12 cellular contexts compared by ENCODE assay signal in the genomic region with DNA sequence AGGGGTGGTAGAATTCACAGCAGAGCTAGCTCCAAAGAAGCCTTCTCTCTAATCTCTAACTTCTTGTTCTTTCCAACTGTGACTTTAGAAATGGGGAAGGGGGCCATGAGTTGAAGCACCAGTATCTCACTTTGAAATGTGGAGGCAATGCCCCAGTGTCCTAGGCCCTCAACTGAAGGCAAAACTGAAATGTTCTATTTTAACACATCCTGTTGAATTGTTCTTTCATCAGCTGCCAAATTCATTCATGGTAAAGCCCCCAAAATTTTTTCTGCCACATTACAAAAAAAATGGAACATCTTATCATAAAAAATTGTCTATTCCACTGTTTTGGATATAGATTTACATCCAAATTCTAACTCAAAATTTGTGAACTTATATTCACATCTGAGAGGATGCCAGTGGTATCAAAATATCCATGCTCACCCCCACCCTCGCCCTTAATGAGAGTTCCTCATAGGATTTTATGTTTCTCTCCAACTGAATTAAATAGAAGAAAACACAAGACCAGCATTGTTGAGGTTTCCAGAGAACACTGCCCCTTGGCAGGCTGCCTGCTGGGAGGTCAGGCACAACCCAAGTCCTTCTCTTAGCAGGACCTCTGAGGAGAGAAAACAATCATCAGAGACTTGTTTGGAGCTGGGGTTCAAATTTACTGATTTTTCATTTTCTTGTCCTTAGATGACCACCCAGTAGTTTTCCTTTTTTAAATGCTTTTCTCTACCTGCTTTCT.
A peak's percentile ranks its signal among the peaks of the same experiment; 100 is the strongest.
DNase-seq lines count a peak whose midpoint lies in the region; ATAC-seq and TF ChIP-seq lines count a peak whose summit lies in the region.
"Had no signal": no experiment of that assay in that cellular context is flagged by ENCODE, and none has a peak within 500 bp of the region (broad histone marks: within the 10 kb centered on the region; RNA-seq: fewer than 3 reads in every experiment).

No MANE protein-coding gene starts in this region.

- H3K36me3 ChIP-seq in DND-41 (ENCODE audit: insufficient read depth, low read length), result peaks cover 10% of the 10 kb centered on the region

- no peaks in the 10 kb centered on the region for H3K27me3 Mint-ChIP-seq in activated T-helper 17 cell treated with anti-CD3 and anti-CD28 coated beads, Interleukin-2, amount 50 U/mL, for 72 hours
- H3K27me3 Mint-ChIP-seq in type B pancreatic cell (no peaks in the 10 kb centered on the region), mesothelial cell of epicardium (ENCODE audit: low read depth) (peaks cover 3% of the 10 kb centered on the region)

- H3K27ac Mint-ChIP-seq in activated T-helper 17 cell treated with anti-CD3 and anti-CD28 coated beads, Interleukin-2, amount 50 U/mL, for 72 hours, result peak overlapping the region; percentile 55
- H3K27ac Mint-ChIP-seq in type B pancreatic cell, result no peak overlapping the region
- H3K27ac Mint-ChIP-seq in mesothelial cell of epicardium, result no peak overlapping the region

- DNase-seq in DND-41 (peak; percentile 29), globus pallidus (ENCODE audit: low spot score) (peak; percentile 98), posterior vena cava (ENCODE audit: low spot score) (peak; percentile 89), NCI-H1694 (lab: John Stamatoyannopoulos, UW) (no peak), type B pancreatic cell (ENCODE audit: extremely low spot score, unreplicated experiment) (no peak), mesothelial cell of epicardium (ENCODE audit: low spot score in 2 of 2, unreplicated experiment in 2 of 2) (no peak)
- DNase-seq: EL; NCI-H526; stimulated activated CD8-positive, alpha-beta memory T cell treated with anti-CD3 and anti-CD28 coated beads, Interleukin-4, amount 100 ng/mL, for 48 hours had no signal

- no peaks in the 10 kb centered on the region for H3K79me2 ChIP-seq in DND-41 (ENCODE audit: insufficient read depth, low read length)
- H3K79me2 ChIP-seq: parathyroid adenoma had no signal

- peaks cover 32% of the 10 kb centered on the region for H3K4me1 Mint-ChIP-seq in activated T-helper 17 cell treated with anti-CD3 and anti-CD28 coated beads, Interleukin-2, amount 50 U/mL, for 72 hours
- peaks cover 8% of the 10 kb centered on the region for H3K4me1 Mint-ChIP-seq in type B pancreatic cell (ENCODE audit: unreplicated experiment)
- peaks cover 9% of the 10 kb centered on the region for H3K4me1 Mint-ChIP-seq in mesothelial cell of epicardium

- intact Hi-C loops in posterior vena cava (cut with DNase I), result loop anchor here in 1 of 2 donors (2.0 kb wide), 1 partner anchor 35 kb away; no protein-coding TSS in a partner anchor

- no peaks in the 10 kb centered on the region for H3K27me3 ChIP-seq in DND-41 (ENCODE audit: insufficient read depth, low read length, poor library complexity)

- H3K4me3 Mint-ChIP-seq in activated T-helper 17 cell treated with anti-CD3 and anti-CD28 coated beads, Interleukin-2, amount 50 U/mL, for 72 hours, result no peak overlapping the region
- no peak overlapping the region for H3K4me3 Mint-ChIP-seq in type B pancreatic cell
- no peak overlapping the region for H3K4me3 Mint-ChIP-seq in mesothelial cell of epicardium

- no peak overlapping the region for H3K4me3 ChIP-seq in DND-41 (ENCODE audit: low read depth in 1 of 2, low read length in 2 of 2)

- no peaks in the 10 kb centered on the region for H3K9me3 ChIP-seq in DND-41 (ENCODE audit: insufficient read depth, low read length, severe bottlenecking)

- ATAC-seq in DND-41 (ENCODE audit: insufficient read depth, low read depth) (peak; percentile 45; the same call in 2 of the 3 replicates), HG02759 (IDR thresholded peaks at IDR 0.05; ENCODE audit: unreplicated experiment) (no peak)
- ATAC-seq in activated T-helper 17 cell treated with anti-CD3 and anti-CD28 coated beads, Interleukin-2, amount 50 U/mL, for 72 hours (replicated peaks), result no peak

- peaks cover 58% of the 10 kb centered on the region for H3K4me1 ChIP-seq in DND-41 (ENCODE audit: insufficient read depth, low read length)
- H3K4me1 ChIP-seq: parathyroid adenoma had no signal

- H3K4me2 ChIP-seq in DND-41 (ENCODE audit: insufficient read depth, low read length), result no peak overlapping the region; the same call in 1 of the 2 replicates

- H3K27ac ChIP-seq in DND-41 (ENCODE audit: low read length), result peak overlapping the region; percentile 66
- H3K27ac ChIP-seq: parathyroid adenoma had no signal

- H4K20me1 ChIP-seq in DND-41 (ENCODE audit: insufficient read depth, low read length), result no peaks in the 10 kb centered on the region

- peaks cover 90% of the 10 kb centered on the region for H3K36me3 Mint-ChIP-seq in activated T-helper 17 cell treated with anti-CD3 and anti-CD28 coated beads, Interleukin-2, amount 50 U/mL, for 72 hours (ENCODE audit: low read depth)
- H3K36me3 Mint-ChIP-seq in type B pancreatic cell (no peaks in the 10 kb centered on the region), mesothelial cell of epicardium (peaks cover 2% of the 10 kb centered on the region)

- TF ChIP-seq CTCF in DND-41 (IDR thresholded peaks at IDR 0.05; ENCODE audit: borderline replicate concordance, extremely low read depth, low read length, poor library complexity, severe bottlenecking) (no peak), type B pancreatic cell (conservative IDR thresholded peaks at IDR 0.05) (no peak), mesothelial cell of epicardium (IDR thresholded peaks at IDR 0.05; ENCODE audit: unreplicated experiment) (no peak)

- no peaks in the 10 kb centered on the region for H3K9me3 Mint-ChIP-seq in activated T-helper 17 cell treated with anti-CD3 and anti-CD28 coated beads, Interleukin-2, amount 50 U/mL, for 72 hours
- H3K9me3 Mint-ChIP-seq in type B pancreatic cell, result no peaks in the 10 kb centered on the region
- H3K9me3 Mint-ChIP-seq in mesothelial cell of epicardium, result peaks cover 8% of the 10 kb centered on the region

- no peak overlapping the region for H3K9ac ChIP-seq in DND-41 (ENCODE audit: low read depth, low read length)
- H3K9ac ChIP-seq: parathyroid adenoma had no signal

- no peak overlapping the region for H2AFZ ChIP-seq in DND-41 (ENCODE audit: low read depth, low read length)
- H2AFZ ChIP-seq: parathyroid adenoma had no signal

Comparison
In these comparisons a context has a peak if more than half of its experiments do, and no peak if none do; other contexts are left out.
1. DNase-seq: peak in DND-41 (single experiment), globus pallidus (single experiment) and posterior vena cava (single experiment); none in NCI-H1694 (single experiment), type B pancreatic cell (single experiment) and mesothelial cell of epicardium (0 of 2).